Comparison of ENCODE assay signal across 11 cellular contexts in the genomic region with DNA sequence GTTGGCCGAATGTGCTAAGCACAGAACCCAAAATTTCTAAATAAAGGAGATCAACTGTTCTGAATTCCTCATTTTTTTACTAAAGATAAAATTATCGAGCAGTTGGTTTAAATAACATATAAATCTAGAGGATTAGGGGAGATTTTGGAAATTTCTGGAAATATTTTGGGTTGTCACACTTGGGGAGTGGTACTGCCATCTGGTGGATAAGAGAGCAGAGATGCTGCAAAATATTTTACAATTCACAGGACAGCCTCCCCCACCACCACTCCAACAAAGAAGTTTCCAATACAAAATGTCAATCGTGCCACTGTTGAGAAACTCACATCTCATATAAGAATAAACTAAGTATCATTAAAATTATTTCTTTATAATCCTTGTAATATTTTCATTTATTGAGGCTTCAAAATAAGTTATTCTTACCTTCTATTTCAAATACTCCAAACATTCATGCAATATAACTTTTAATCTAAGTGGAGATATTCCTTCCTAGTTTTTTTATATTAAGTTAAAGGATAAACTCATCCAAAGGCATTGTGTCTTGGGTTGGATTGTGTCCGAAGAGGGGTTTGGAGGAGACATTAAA. TPM values are rescaled to one million over a fixed set of nuclear protein-coding genes. Genes with fewer than 3 reads are reported as not detected.
DNase-seq lines count a peak whose midpoint lies in the region; ATAC-seq and TF ChIP-seq lines count a peak whose summit lies in the region.
"Had no signal": no experiment of that assay in that cellular context is flagged by ENCODE, and none has a peak within 500 bp of the region (broad histone marks: within the 10 kb centered on the region; RNA-seq: fewer than 3 reads in every experiment).

No MANE protein-coding gene starts in this region.

- intact Hi-C loops in Panc1 (cut with micrococcal nuclease; ENCODE audit: unreplicated experiment) = loop anchor here (10.0 kb wide), 1 partner anchor 263 kb away; no protein-coding TSS in a partner anchor

- no peak overlapping the region for H3K27ac ChIP-seq in Panc1 (ENCODE audit: low read length)
- H3K27ac ChIP-seq: BLaER1, skin epidermis had no signal

- ATAC-seq in Panc1 (no peak), GM21786 (IDR thresholded peaks at IDR 0.05; ENCODE audit: unreplicated experiment) (no peak)

- H3K36me3 ChIP-seq in Panc1 (ENCODE audit: control insufficient read depth, insufficient read depth, low read length) = no peaks in the 10 kb centered on the region
- H3K36me3 ChIP-seq: BLaER1 had no signal

- H3K4me1 ChIP-seq in Panc1 (ENCODE audit: control insufficient read depth, insufficient read depth, low read length) = no peaks in the 10 kb centered on the region
- H3K4me1 ChIP-seq: BLaER1 had no signal

- POLR2A ChIA-PET in Panc1 (lab: Charles Lee) = no interaction called here

- peaks cover 6% of the 10 kb centered on the region for H3K9me3 Mint-ChIP-seq in progenitor cell of endocrine pancreas (ENCODE audit: low read depth)

- H3K4me3 ChIP-seq in Panc1 (ENCODE audit: low read depth in 2 of 2, low read length in 2 of 2) = no peak overlapping the region
- H3K4me3 ChIP-seq: BLaER1, skin epidermis had no signal

- H3K27ac Mint-ChIP-seq in progenitor cell of endocrine pancreas = no peak overlapping the region
- H3K27ac Mint-ChIP-seq: activated B cell treated with CpG ODN at 0.5 μM for 24 hours had no signal

- no peaks in the 10 kb centered on the region for H3K27me3 Mint-ChIP-seq in progenitor cell of endocrine pancreas

- H3K4me1 Mint-ChIP-seq in progenitor cell of endocrine pancreas (ENCODE audit: low read depth) = peaks cover 4% of the 10 kb centered on the region

- no peaks in the 10 kb centered on the region for H3K27me3 ChIP-seq in Panc1 (ENCODE audit: control insufficient read depth, insufficient read depth, low read length)
- H3K27me3 ChIP-seq: BLaER1 had no signal

- H3K36me3 Mint-ChIP-seq in progenitor cell of endocrine pancreas (ENCODE audit: insufficient read depth) = no peaks in the 10 kb centered on the region

- in situ Hi-C loops in Panc1 (cut with HindIII; ENCODE audit: low pct_unique_long_range_greater_than_20kb, low sequenced_read_pairs) = no loop called here

- BruUV-seq in Panc1 (replicated peaks; lab: Mats Ljungman, UMichigan) = no TSS peak

- TF ChIP-seq CTCF in Panc1 (IDR thresholded peaks at IDR 0.05) (peak; percentile 64; the same call in 1 of the 2 replicates), progenitor cell of endocrine pancreas (IDR thresholded peaks at IDR 0.05; ENCODE audit: unreplicated experiment) (peak; percentile 63)

- DNase-seq in DMS53 (lab: John Stamatoyannopoulos, UW) = peak; percentile 43
- no peak for DNase-seq in DMS53 treated with DMSO at 0.1 percent for 48 hours (lab: John Stamatoyannopoulos, UW; ENCODE audit: unreplicated experiment)
- no peak for DNase-seq in Panc1 (ENCODE audit: low read depth, low spot score)
- peak; percentile 18 for DNase-seq in fibroblast of the conjunctiva (ENCODE audit: low read depth)
- no peak for DNase-seq in progenitor cell of endocrine pancreas (ENCODE audit: low spot score, unreplicated experiment)
- no peak for DNase-seq in activated gamma-delta T cell treated with Interleukin-2 at 50 U/mL for 16 hours
- no peak for DNase-seq in SKM-1 treated with dmso at 0.1 percent for 144 hours (lab: John Stamatoyannopoulos, UW; ENCODE audit: unreplicated experiment)
- DNase-seq: activated B cell treated with CpG ODN at 0.5 μM for 24 hours had no signal

- no peaks in the 10 kb centered on the region for H3K9me3 ChIP-seq in Panc1 (ENCODE audit: control insufficient read depth, insufficient read depth, low read depth, low read length)
- H3K9me3 ChIP-seq: BLaER1 had no signal

- no peak overlapping the region for H3K4me3 Mint-ChIP-seq in progenitor cell of endocrine pancreas (ENCODE audit: low read depth)
- H3K4me3 Mint-ChIP-seq: activated B cell treated with CpG ODN at 0.5 μM for 24 hours had no signal

- CTCF ChIA-PET in Panc1 (lab: Charles Lee) = no interaction called here

RNA-seq across cellular contexts. Expression of a gene that starts 17.0 kb away (rescaled TPM):
- total RNA-seq in Panc1 (2021; ENCODE audit: unreplicated experiment) = 0.23 TPM
- not detected for polyA plus RNA-seq in Panc1 (2012; ENCODE audit: insufficient read length)
- total RNA-seq in progenitor cell of endocrine pancreas = 0.31 and 0.44 TPM in 2 replicates
- total RNA-seq: activated B cell treated with CpG ODN at 0.5 μM for 24 hours had no signal

Comparison
In these comparisons a context has a peak if more than half of its experiments do, and no peak if none do; other contexts are left out.
1. DNase-seq: peak in DMS53 (single experiment) and fibroblast of the conjunctiva (single experiment); none in DMS53 treated with DMSO at 0.1 percent for 48 hours (single experiment), Panc1 (single experiment), progenitor cell of endocrine pancreas (single experiment), activated gamma-delta T cell treated with Interleukin-2 at 50 U/mL for 16 hours (single experiment) and SKM-1 treated with dmso at 0.1 percent for 144 hours (single experiment).